ENCODE assay signal across 8 cellular contexts in genomic region chr19:17947815-17948473, GRCh38. TPM values are rescaled to one million over a fixed set of nuclear protein-coding genes. Genes with fewer than 3 reads are reported as not detected.
DNase-seq lines count a peak whose midpoint lies in the region; ATAC-seq lines count a peak whose summit lies in the region.

No MANE protein-coding gene starts in this region.

- peaks cover 21 to 27% of the 10 kb centered on the region in 2 donors for H3K27me3 Mint-ChIP-seq in CD4-positive, alpha-beta memory T cell

- no peak overlapping the region for H4K5ac ChIP-seq in mesendoderm (ENCODE audit: low read length)

- DNase-seq in CD4-positive, alpha-beta memory T cell: peak; percentile 94 to 97 (median 96)
- peak; percentile 97 for DNase-seq in NK-92 treated with Interleukin-12 subunit alpha and Interleukin-12 subunit beta, amount 100 ng/mL, for 24 hours (lab: John Stamatoyannopoulos, UW)
- DNase-seq in activated CD8-positive, alpha-beta memory T cell treated with anti-CD3 and anti-CD28 coated beads for 24 hours: peak; percentile 96
- DNase-seq in effector memory CD4-positive, alpha-beta T cell: peak; percentile 93 to 96 (median 93)
- peak; percentile 96 for DNase-seq in mesendoderm
- peak; percentile 87 for DNase-seq in stimulated activated CD8-positive, alpha-beta memory T cell treated with anti-CD3 and anti-CD28 coated beads, Interleukin-12 subunit alpha, Interleukin-12 subunit beta, amount 100 ng/mL, for 24 hours (ENCODE audit: extremely low read depth)

- peak overlapping the region; percentile 100 for H3K27ac ChIP-seq in CD4-positive, alpha-beta memory T cell (ENCODE audit: low read depth, low read length)
- H3K27ac ChIP-seq in HUES48 (ENCODE audit: low read depth, low read length): peak overlapping the region; percentile 12
- peak overlapping the region; percentile 97 for H3K27ac ChIP-seq in effector memory CD4-positive, alpha-beta T cell (ENCODE audit: insufficient read depth, low read length, poor library complexity, severe bottlenecking)
- H3K27ac ChIP-seq in mesendoderm (ENCODE audit: low read depth, low read length): no peak overlapping the region

- CTCF ChIA-PET in CD4-positive, alpha-beta memory T cell (lab: Charles Lee; ENCODE audit: partially characterized antibody): interaction anchor here (1.0 to 19.4 kb wide), 6 partner anchors 11 to 97 kb away, joined by 3 to 402 read pairs (median 12); partner anchors contain the start of genes CCDC124 and RPL18A

- H3K4me3 Mint-ChIP-seq in CD4-positive, alpha-beta memory T cell: peak overlapping the region; percentile 54 to 90 (median 80)

- ATAC-seq in GM21367 (IDR thresholded peaks at IDR 0.05; ENCODE audit: unreplicated experiment): peak; percentile 32

- H3K4me2 ChIP-seq in mesendoderm (ENCODE audit: low read length): no peak overlapping the region

- H3K23ac ChIP-seq in mesendoderm (ENCODE audit: low read length): no peak overlapping the region

- H3K4me1 ChIP-seq in CD4-positive, alpha-beta memory T cell (ENCODE audit: insufficient read depth, low read length): peaks cover 52% of the 10 kb centered on the region
- H3K4me1 ChIP-seq in HUES48 (ENCODE audit: control insufficient read depth, insufficient read depth, low read length): peaks cover 26% of the 10 kb centered on the region
- H3K4me1 ChIP-seq in effector memory CD4-positive, alpha-beta T cell (ENCODE audit: control insufficient read depth, insufficient read depth, low read length, poor library complexity, severe bottlenecking): peaks cover 52% of the 10 kb centered on the region
- peaks cover 2% of the 10 kb centered on the region for H3K4me1 ChIP-seq in mesendoderm (ENCODE audit: control insufficient read depth, low read depth, low read length)

- H3K18ac ChIP-seq in mesendoderm (ENCODE audit: low read length): peak overlapping the region; percentile 10

- H3K9ac ChIP-seq in HUES48 (ENCODE audit: low read depth, low read length) (no peak overlapping the region), mesendoderm (ENCODE audit: low read length) (peak overlapping the region; percentile 36)

- H3K4ac ChIP-seq in mesendoderm (ENCODE audit: low read depth, low read length): no peak overlapping the region

- H3K4me3 ChIP-seq in CD4-positive, alpha-beta memory T cell (ENCODE audit: low read length in 2 of 2): peak overlapping the region in 1 of 2 donors; percentile 43
- peak overlapping the region; percentile 75; the same call in 1 of the 2 replicates for H3K4me3 ChIP-seq in HUES48 (ENCODE audit: low read depth, low read length)
- H3K4me3 ChIP-seq in effector memory CD4-positive, alpha-beta T cell (ENCODE audit: insufficient read depth, low read depth, low read length, poor library complexity, severe bottlenecking): peak overlapping the region; percentile 46
- no peak overlapping the region for H3K4me3 ChIP-seq in mesendoderm (ENCODE audit: low read length)

- WGBS in mesendoderm (ENCODE audit: extremely low coverage, insufficient coverage, low lambda C conversion rate): no CpG with 5 or more reads among the region's 89 CpGs

- POLR2A ChIA-PET in CD4-positive, alpha-beta memory T cell (lab: Charles Lee; ENCODE audit: partially characterized antibody): interaction anchor here (0.6 to 6.6 kb wide), 7 partner anchors 15 to 331 kb away, joined by 3 to 34 read pairs (median 3); partner anchors contain the start of genes ARRDC2, CCDC124 and RPL18A

- H4K8ac ChIP-seq in mesendoderm (ENCODE audit: low read depth, low read length): no peak overlapping the region

- no peaks in the 10 kb centered on the region for H3K79me2 ChIP-seq in mesendoderm (ENCODE audit: control insufficient read depth, insufficient read depth, low read length)

- H2AK5ac ChIP-seq in mesendoderm (ENCODE audit: low read length): no peak overlapping the region

- no peak overlapping the region for H2BK15ac ChIP-seq in mesendoderm (replicated peaks; ENCODE audit: low read depth)

- H3K36me3 ChIP-seq in CD4-positive, alpha-beta memory T cell (ENCODE audit: insufficient read depth, low read length): no peaks in the 10 kb centered on the region
- H3K36me3 ChIP-seq in HUES48 (ENCODE audit: control insufficient read depth, insufficient read depth, low read length) (peaks cover 9% of the 10 kb centered on the region; the same call in 1 of the 2 replicates), mesendoderm (ENCODE audit: control insufficient read depth, insufficient read depth, low read length) (no peaks in the 10 kb centered on the region)
- H3K36me3 ChIP-seq in effector memory CD4-positive, alpha-beta T cell (ENCODE audit: control insufficient read depth, insufficient read depth, low read length): peaks cover 6% of the 10 kb centered on the region

- peak overlapping the region; percentile 67 for H3K56ac ChIP-seq in mesendoderm (ENCODE audit: low read length)

- peaks cover 25 to 62% (median 41%) of the 10 kb centered on the region in 4 donors for H3K4me1 Mint-ChIP-seq in CD4-positive, alpha-beta memory T cell

- peaks cover 0 to 5% of the 10 kb centered on the region in 2 donors for H3K36me3 Mint-ChIP-seq in CD4-positive, alpha-beta memory T cell

- H3K27me3 ChIP-seq in CD4-positive, alpha-beta memory T cell (ENCODE audit: insufficient read depth, low read length): peaks cover 25% of the 10 kb centered on the region
- H3K27me3 ChIP-seq in HUES48 (ENCODE audit: control insufficient read depth, insufficient read depth, low read length): peaks cover 43% of the 10 kb centered on the region
- H3K27me3 ChIP-seq in effector memory CD4-positive, alpha-beta T cell (replicated peaks; ENCODE audit: control insufficient read depth, insufficient read depth, low read length, poor library complexity, severe bottlenecking): peaks cover 44% of the 10 kb centered on the region
- peaks cover 37% of the 10 kb centered on the region for H3K27me3 ChIP-seq in mesendoderm (ENCODE audit: insufficient read depth, low read length, poor library complexity)

- intact Hi-C loops in CD4-positive, alpha-beta memory T cell (cut with micrococcal nuclease): loop anchor here (1.0 to 10.0 kb wide), 4 partner anchors 15 to 217 kb away; partner anchors contain the start of genes CCDC124 and RPL18A

- H3K9me3 ChIP-seq in CD4-positive, alpha-beta memory T cell (ENCODE audit: control insufficient read depth in 1 of 2, low read length in 2 of 2): no peaks in the 10 kb centered on the region
- H3K9me3 ChIP-seq in HUES48 (ENCODE audit: control insufficient read depth, insufficient read depth, low read length): no peaks in the 10 kb centered on the region
- H3K9me3 ChIP-seq in effector memory CD4-positive, alpha-beta T cell (ENCODE audit: control insufficient read depth, low read length): no peaks in the 10 kb centered on the region

- H3K27ac Mint-ChIP-seq in CD4-positive, alpha-beta memory T cell: peak overlapping the region; percentile 64 to 99 (median 84)

- no peak overlapping the region for H2BK5ac ChIP-seq in mesendoderm (ENCODE audit: low read length)

- peaks cover 0 to 3% (median 0%) of the 10 kb centered on the region in 8 donors for H3K9me3 Mint-ChIP-seq in CD4-positive, alpha-beta memory T cell

- H2BK120ac ChIP-seq in mesendoderm (ENCODE audit: low read depth, low read length): no peak overlapping the region

- no peaks in the 10 kb centered on the region for H3K79me1 ChIP-seq in mesendoderm (ENCODE audit: low read length)

RNA-seq across cellular contexts. Expression of gene CCDC124, which starts 15.1 kb away (rescaled TPM):
- 10 to 100 TPM; 30.0 to 34.2 TPM for total RNA-seq in CD4-positive, alpha-beta memory T cell
- 10 to 100 TPM; 24.5 to 49.9 TPM for polyA plus RNA-seq in CD4-positive, alpha-beta memory T cell
- 77.3 TPM for polyA plus RNA-seq in mesendoderm (2013, experiment 1 of 2)
- 80.4 TPM for polyA plus RNA-seq in mesendoderm (2013, experiment 2 of 2)

RNA-seq across cellular contexts. Expression of gene KCNN1, which starts 19.0 kb away (rescaled TPM):
- not detected for total RNA-seq in CD4-positive, alpha-beta memory T cell
- not detected for polyA plus RNA-seq in CD4-positive, alpha-beta memory T cell
- polyA plus RNA-seq in mesendoderm (2013, experiment 1 of 2): 1.3 TPM
- 1.1 TPM for polyA plus RNA-seq in mesendoderm (2013, experiment 2 of 2)
